19 cellular contexts compared by ENCODE assay signal in the genomic region with DNA sequence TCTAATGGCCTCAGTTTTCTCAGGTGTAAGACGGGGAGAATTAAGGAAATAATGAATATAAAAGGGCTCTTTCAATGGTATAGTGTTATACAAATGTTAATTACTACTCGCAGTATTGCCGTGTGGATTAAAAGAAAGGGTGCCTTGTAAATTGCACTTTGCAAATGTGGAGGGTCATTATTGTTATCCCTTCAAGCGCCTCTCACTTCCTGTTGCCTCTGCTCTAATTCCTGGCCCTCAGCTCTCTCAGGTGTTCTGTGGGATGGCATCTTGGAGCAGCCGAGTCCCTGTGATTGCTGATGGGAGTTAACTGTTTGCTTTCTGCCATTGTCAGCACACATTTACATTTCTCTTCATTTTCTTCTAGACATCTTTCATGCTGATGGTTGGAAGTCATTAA. TPM values are rescaled to one million over a fixed set of nuclear protein-coding genes. Genes with fewer than 3 reads are reported as not detected.
DNase-seq lines count a peak whose midpoint lies in the region; FAIRE-seq and TF ChIP-seq lines count a peak whose summit lies in the region.
"Had no signal": no experiment of that assay in that cellular context is flagged by ENCODE, and none has a peak within 500 bp of the region (broad histone marks: within the 10 kb centered on the region; RNA-seq: fewer than 3 reads in every experiment).

No MANE protein-coding gene starts in this region.

- H3K27me3 ChIP-seq in esophagus squamous epithelium (no peaks in the 10 kb centered on the region), subcutaneous abdominal adipose tissue (ENCODE audit: control insufficient read depth in 5 of 5, insufficient read depth in 4 of 5, low read length in 5 of 5) (no peaks in the 10 kb centered on the region)

- TF ChIP-seq CTCF in esophagus squamous epithelium (IDR thresholded peaks at IDR 0.05) = no peak

- 69 to 71% methylated on average over 5 of the region's 5 CpGs for WGBS in esophagus squamous epithelium, 2 donors

- no peak for FAIRE-seq in HTR-8/SVneo (lab: Jason Lieb, UNC)

- H3K36me3 ChIP-seq in esophagus squamous epithelium = no peaks in the 10 kb centered on the region
- no peaks in the 10 kb centered on the region for H3K36me3 ChIP-seq in subcutaneous abdominal adipose tissue (ENCODE audit: control insufficient read depth in 5 of 5, insufficient read depth in 5 of 5, low read length in 5 of 5)
- H3K36me3 ChIP-seq: SJSA1 had no signal

- H3K27ac ChIP-seq in esophagus squamous epithelium (peak overlapping the region in 3 of 4 donors; percentile 20 to 34 (median 28)), subcutaneous abdominal adipose tissue (ENCODE audit: low read depth, low read length) (peak overlapping the region; percentile 47)
- H3K27ac ChIP-seq: SJSA1 had no signal

- H3K4me3 ChIP-seq in esophagus squamous epithelium = no peak overlapping the region
- no peak overlapping the region for H3K4me3 ChIP-seq in subcutaneous abdominal adipose tissue (ENCODE audit: low read depth in 1 of 5, low read length in 5 of 5)
- H3K4me3 ChIP-seq: SJSA1 had no signal

- peak; percentile 21 for DNase-seq in NCI-H748 (lab: John Stamatoyannopoulos, UW; ENCODE audit: unreplicated experiment)
- DNase-seq in NCI-H748 treated with DMSO at 0.1 percent for 48 hours (lab: John Stamatoyannopoulos, UW) = no peak
- DNase-seq in NCI-H1436 (lab: John Stamatoyannopoulos, UW) = peak; percentile 76
- DNase-seq in esophagus squamous epithelium (lab: John Stamatoyannopoulos, UW) = no peak
- DNase-seq in NCI-H1930 (lab: John Stamatoyannopoulos, UW) = no peak
- DNase-seq in stimulated activated CD4-positive, alpha-beta T cell treated with anti-CD3 and anti-CD28 coated beads, Interleukin-12 subunit alpha, Interleukin-12 subunit beta, amount 100 ng/mL, for 4 hours = no peak
- no peak for DNase-seq in HTR-8/SVneo (ENCODE audit: insufficient read length, low spot score)
- DNase-seq: 8988T, C1 segment of cervical spinal cord, KBM-7, NCI-H1105, NCI-H187 treated with DMSO at 0.1 percent for 48 hours, NCI-H2171, OCI-M1 had no signal

- peaks cover 24 to 63% (median 35%) of the 10 kb centered on the region in 3 donors for H3K4me1 ChIP-seq in esophagus squamous epithelium
- peaks cover 13 to 26% (median 26%) of the 10 kb centered on the region in 5 donors for H3K4me1 ChIP-seq in subcutaneous abdominal adipose tissue (ENCODE audit: control insufficient read depth in 5 of 5, insufficient read depth in 5 of 5, low read length in 5 of 5)

- H3K9ac ChIP-seq in subcutaneous abdominal adipose tissue (ENCODE audit: low read length in 5 of 5) = peak overlapping the region in 1 of 5 donors; percentile 5

- TF ChIP-seq POLR2A in esophagus squamous epithelium (IDR thresholded peaks at IDR 0.05) = no peak

- H3K9me3 ChIP-seq in esophagus squamous epithelium (no peaks in the 10 kb centered on the region), subcutaneous abdominal adipose tissue (ENCODE audit: control insufficient read depth in 5 of 5, low read length in 5 of 5) (no peaks in the 10 kb centered on the region)
- H3K9me3 ChIP-seq: SJSA1 had no signal

- intact Hi-C loops in esophagus squamous epithelium (cut with DNase I) = no loop called here

RNA-seq across cellular contexts. Expression of gene S100A11, which starts 7.1 kb away (rescaled TPM):
- 1,000 to 10,000 TPM in 3 of 4 donors, 100 to 1,000 TPM in 1; 900 to 2,319 (median 1,590) TPM for total RNA-seq in esophagus squamous epithelium

RNA-seq across cellular contexts. Expression of gene TCHHL1, which starts 45.0 kb away (rescaled TPM):
- not detected for total RNA-seq in esophagus squamous epithelium
- total RNA-seq: HT1080, M059J, NCI-H460, SJSA1 had no signal

RNA-seq across cellular contexts. Expression of gene S100A10, which starts 50.2 kb away (rescaled TPM):
- 100 to 1,000 TPM; 301 to 611 (median 447) TPM for total RNA-seq in esophagus squamous epithelium

Comparison
In these comparisons a context has a peak if more than half of its experiments do, and no peak if none do; other contexts are left out.
1. DNase-seq: peak in NCI-H748 (single experiment) and NCI-H1436 (single experiment); none in NCI-H748 treated with DMSO at 0.1 percent for 48 hours (single experiment), esophagus squamous epithelium (single experiment), NCI-H1930 (0 of 2), stimulated activated CD4-positive, alpha-beta T cell treated with anti-CD3 and anti-CD28 coated beads, Interleukin-12 subunit alpha, Interleukin-12 subunit beta, amount 100 ng/mL, for 4 hours (single experiment) and HTR-8/SVneo (single experiment).